In the genomic region with DNA sequence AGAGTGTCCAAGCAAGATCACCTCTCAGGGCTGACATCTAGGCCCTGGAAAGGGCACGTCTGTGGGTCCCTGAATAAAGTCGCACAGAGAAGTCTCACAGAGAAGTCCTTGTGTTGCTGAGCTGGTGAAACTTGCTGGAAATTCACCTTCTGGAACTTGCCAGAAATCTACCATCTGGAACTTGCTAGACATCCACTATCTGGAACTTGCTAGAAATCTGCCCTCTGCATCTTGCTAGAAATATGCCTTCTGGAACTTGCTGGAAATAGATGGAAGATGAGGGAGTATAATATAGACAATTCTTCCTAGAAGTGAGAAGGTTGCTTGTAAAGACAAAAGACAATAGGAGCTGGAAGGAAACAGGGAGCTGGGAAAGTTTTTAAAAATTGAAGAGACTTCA, we compare ENCODE assay signal across 20 cellular contexts.
"Had no signal": no experiment of that assay in that cellular context is flagged by ENCODE, and none has a peak within 500 bp of the region (broad histone marks: within the 10 kb centered on the region; RNA-seq: fewer than 3 reads in every experiment).

No MANE protein-coding gene starts in this region.

- FAIRE-seq: astrocyte, bronchial epithelial cell had no signal

- H3K9me3 ChIP-seq: adrenal gland, upper lobe of left lung had no signal

- H3K27me3 ChIP-seq: adrenal gland, foreskin keratinocyte, upper lobe of left lung had no signal

- ATAC-seq: foreskin keratinocyte; natural killer cell; stimulated activated naive B cell treated with anti-CD40 and anti-IgM and Interleukin-4, amounts not matched to agents 10 μg/mL and 1 μg/mL and 100 μg/mL, for 72 hours had no signal

- H3K4me3 ChIP-seq: adrenal gland, upper lobe of left lung had no signal

- H3K27ac ChIP-seq: adrenal gland, foreskin keratinocyte, VCaP had no signal

- H3K36me3 ChIP-seq: adrenal gland, upper lobe of left lung had no signal

- DNase-seq: activated CD4-positive, CD25-positive, alpha-beta regulatory T cell treated with anti-CD3 and anti-CD28 coated beads, Interleukin-2, amount 50 U/mL, for 72 hours; activated CD8-positive, alpha-beta memory T cell treated with anti-CD3 and anti-CD28 coated beads for 24 hours; activated CD8-positive, alpha-beta memory T cell treated with anti-CD3 and anti-CD28 coated beads, Interleukin-2, amount 50 U/mL, for 4 hours; activated naive CD4-positive, alpha-beta T cell; activated T-cell treated with anti-CD3 and anti-CD28 coated beads, Interleukin-2, amount 50 U/mL, for 24 hours; adrenal gland; cortex of kidney; endodermal cell; foreskin keratinocyte; immature natural killer cell; midbrain; natural killer cell; retina; stimulated activated CD4-positive, alpha-beta T cell treated with anti-CD3 and anti-CD28 coated beads, Interleukin-2, amount 100 ng/mL, for 48 hours; stimulated activated CD8-positive, alpha-beta memory T cell treated with anti-CD3 and anti-CD28 coated beads, Interleukin-4, amount 100 ng/mL, for 48 hours; stimulated activated naive B cell treated with anti-CD40 and anti-IgM and Interleukin-4, amounts not matched to agents 10 μg/mL and 1 μg/mL and 100 μg/mL, for 72 hours; upper lobe of left lung had no signal
